In the genomic region with DNA sequence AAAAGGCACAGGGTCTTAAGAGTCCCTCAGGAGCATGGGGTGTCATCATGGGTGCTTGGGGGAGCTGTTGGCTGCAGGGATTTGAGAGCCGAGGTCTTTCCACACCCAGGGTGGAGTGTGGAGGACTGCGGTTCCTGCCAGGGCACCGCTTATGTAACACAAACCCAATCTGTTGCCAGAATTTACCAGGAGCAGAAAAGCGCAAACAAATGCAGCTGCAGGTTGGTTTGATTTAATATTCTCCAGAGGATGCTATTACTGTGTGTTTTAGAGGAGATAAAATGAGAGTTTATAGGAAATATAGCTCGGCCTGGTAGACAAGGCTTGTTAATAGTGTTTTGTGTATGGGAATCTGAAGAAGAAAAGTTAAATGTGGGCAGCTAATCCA, we compare ENCODE assay signal across 13 cellular contexts.
DNase-seq lines count a peak whose midpoint lies in the region; ATAC-seq and TF ChIP-seq lines count a peak whose summit lies in the region.
"Had no signal": no experiment of that assay in that cellular context is flagged by ENCODE, and none has a peak within 500 bp of the region (broad histone marks: within the 10 kb centered on the region; RNA-seq: fewer than 3 reads in every experiment).

No MANE protein-coding gene starts in this region.

- POLR2A ChIA-PET in SK-N-SH (lab: Yijun Ruan, JAX): no interaction called here
- POLR2A ChIA-PET in GM10248 (lab: Yijun Ruan, JAX): no interaction called here

- H3K27ac Mint-ChIP-seq in osteocyte (ENCODE audit: unreplicated experiment): no peak overlapping the region

- no peak overlapping the region for H3K4me3 Mint-ChIP-seq in osteocyte (ENCODE audit: unreplicated experiment)
- H3K4me3 Mint-ChIP-seq: H9 had no signal

- intact Hi-C loops in head of caudate nucleus (cut with DNase I): no loop called here

- peaks cover 13 to 37% of the 10 kb centered on the region in 2 experiments for H3K36me3 ChIP-seq in SK-N-SH (replicated peaks in 1 of 2; ENCODE audit: control insufficient read depth in 1 of 2, insufficient read depth in 2 of 2, low read length in 1 of 2)
- H3K36me3 ChIP-seq in rectal smooth muscle tissue (ENCODE audit: control insufficient read depth, insufficient read depth, low read length): peaks cover 4% of the 10 kb centered on the region
- H3K36me3 ChIP-seq: SJSA1 had no signal

- no peak for ATAC-seq in HG02973 (IDR thresholded peaks at IDR 0.05; ENCODE audit: unreplicated experiment)

- H3F3A ChIP-seq in SK-N-SH (replicated peaks; ENCODE audit: insufficient read depth): no peaks in the 10 kb centered on the region

- H3K79me2 ChIP-seq in SK-N-SH (ENCODE audit: insufficient read depth): no peaks in the 10 kb centered on the region

- H3K27me3 ChIP-seq in SK-N-SH (ENCODE audit: insufficient read depth) (no peaks in the 10 kb centered on the region), rectal smooth muscle tissue (ENCODE audit: control insufficient read depth, insufficient read depth, low read length) (no peaks in the 10 kb centered on the region)
- H3K27me3 ChIP-seq: SJSA1 had no signal

- TF ChIP-seq EP300 in SK-N-SH (IDR thresholded peaks at IDR 0.05; ENCODE audit: borderline replicate concordance in 1 of 2, low read depth in 1 of 2, low read length in 1 of 2): no peak; a peak in 1 of 4 replicates

- H4K20me1 ChIP-seq in SK-N-SH (ENCODE audit: insufficient read depth): no peaks in the 10 kb centered on the region

- CTCF ChIA-PET in SK-N-SH (lab: Yijun Ruan, JAX) (interaction anchor here (0.6 to 2.1 kb wide), 7 partner anchors 11 to 347 kb away, joined by 3 to 7 read pairs (median 4); no protein-coding TSS in a partner anchor), GM10248 (lab: Yijun Ruan, JAX) (no interaction called here)

- TF ChIP-seq RAD21 in SK-N-SH (IDR thresholded peaks at IDR 0.05; ENCODE audit: low read length): peak; percentile 1

- no peaks in the 10 kb centered on the region for H3K9me2 ChIP-seq in SK-N-SH

- H3K9me3 Mint-ChIP-seq in osteocyte (ENCODE audit: unreplicated experiment): no peaks in the 10 kb centered on the region
- H3K9me3 Mint-ChIP-seq: H9 had no signal

- H3K9ac ChIP-seq in SK-N-SH (no peak overlapping the region), rectal smooth muscle tissue (ENCODE audit: low read length) (no peak overlapping the region)

- peaks cover 21% of the 10 kb centered on the region for H3K4me1 Mint-ChIP-seq in osteocyte (ENCODE audit: unreplicated experiment)

- no peak overlapping the region for H3K4me2 ChIP-seq in SK-N-SH

- WGBS in SK-N-SH (ENCODE audit: low lambda C conversion rate): 82% methylated on average over 5 of the region's 5 CpGs

- H3K4me3 ChIP-seq in SK-N-SH (ENCODE audit: low read depth in 2 of 2, low read length in 1 of 2): no peak overlapping the region
- no peak overlapping the region for H3K4me3 ChIP-seq in rectal smooth muscle tissue (ENCODE audit: low read length)
- H3K4me3 ChIP-seq: SJSA1 had no signal

- H3K9me3 ChIP-seq in SK-N-SH: no peaks in the 10 kb centered on the region
- H3K9me3 ChIP-seq: SJSA1 had no signal

- TF ChIP-seq CTCF in SK-N-SH (IDR thresholded peaks at IDR 0.05): no peak
- TF ChIP-seq CTCF in GM10248 (IDR thresholded peaks at IDR 0.05; ENCODE audit: control extremely low read depth, extremely low read depth, low read depth, missing control alignments): no peak
- no peak for TF ChIP-seq CTCF in osteocyte (IDR thresholded peaks at IDR 0.05)

- peaks cover 0 to 43% of the 10 kb centered on the region in 2 experiments; a peak in 2 of 4 replicates for H3K4me1 ChIP-seq in SK-N-SH (ENCODE audit: control insufficient read depth in 1 of 2, insufficient read depth in 2 of 2, low read depth in 1 of 2, low read length in 1 of 2)
- H3K4me1 ChIP-seq in rectal smooth muscle tissue (ENCODE audit: control insufficient read depth, insufficient read depth, low read length): peaks cover 6% of the 10 kb centered on the region

- DNase-seq in DMS79 treated with DMSO at 0.1 percent for 48 hours (lab: John Stamatoyannopoulos, UW) (peak; percentile 62), SK-N-SH (peak; percentile 58), head of caudate nucleus (peak in 33 of 42 donors; percentile 33 to 80 (median 59)), GM10248 (ENCODE audit: extremely low spot score) (no peak), osteocyte (ENCODE audit: extremely low spot score, unreplicated experiment) (no peak), T-helper 2 cell (no peak)
- DNase-seq: activated CD4-positive, alpha-beta T cell treated with anti-CD3 and anti-CD28 coated beads for 1 hour; activated effector memory CD4-positive, alpha-beta T cell treated with anti-CD3 and anti-CD28 coated beads, Interleukin-2, amount 50 U/mL, for 16 hours; H9; Karpas-422 had no signal

- H2AFZ ChIP-seq in SK-N-SH (ENCODE audit: low read depth): no peak overlapping the region

- H3K36me3 Mint-ChIP-seq in osteocyte (ENCODE audit: unreplicated experiment): peaks cover 32% of the 10 kb centered on the region

- H3K27ac ChIP-seq in SK-N-SH (ENCODE audit: low read depth in 2 of 2, low read length in 1 of 2) (peak overlapping the region in 1 of 2 experiments; percentile 78; a peak in 2 of 4 replicates), rectal smooth muscle tissue (ENCODE audit: low read depth, low read length) (peak overlapping the region; percentile 46)
- H3K27ac ChIP-seq: SJSA1 had no signal

- H3K27me3 Mint-ChIP-seq in osteocyte (ENCODE audit: unreplicated experiment): no peaks in the 10 kb centered on the region

TF ChIP-seq in SK-N-SH, 30 proteins besides CTCF, POLR2A, EP300 and RAD21:
- no peak for TF ChIP-seq SMC3 (IDR thresholded peaks at IDR 0.05; ENCODE audit: low read depth, low read length)
- TF ChIP-seq RCOR1 (IDR thresholded peaks at IDR 0.05; ENCODE audit: low read length): peak; percentile 19; the same call in 1 of the 2 replicates

Comparison
In these comparisons a context has a peak if more than half of its experiments do, and no peak if none do; other contexts are left out.
1. DNase-seq: peak in DMS79 treated with DMSO at 0.1 percent for 48 hours (single experiment), SK-N-SH (single experiment) and head of caudate nucleus (33 of 42); none in GM10248 (single experiment), osteocyte (single experiment) and T-helper 2 cell (0 of 5).